In the genomic region with DNA sequence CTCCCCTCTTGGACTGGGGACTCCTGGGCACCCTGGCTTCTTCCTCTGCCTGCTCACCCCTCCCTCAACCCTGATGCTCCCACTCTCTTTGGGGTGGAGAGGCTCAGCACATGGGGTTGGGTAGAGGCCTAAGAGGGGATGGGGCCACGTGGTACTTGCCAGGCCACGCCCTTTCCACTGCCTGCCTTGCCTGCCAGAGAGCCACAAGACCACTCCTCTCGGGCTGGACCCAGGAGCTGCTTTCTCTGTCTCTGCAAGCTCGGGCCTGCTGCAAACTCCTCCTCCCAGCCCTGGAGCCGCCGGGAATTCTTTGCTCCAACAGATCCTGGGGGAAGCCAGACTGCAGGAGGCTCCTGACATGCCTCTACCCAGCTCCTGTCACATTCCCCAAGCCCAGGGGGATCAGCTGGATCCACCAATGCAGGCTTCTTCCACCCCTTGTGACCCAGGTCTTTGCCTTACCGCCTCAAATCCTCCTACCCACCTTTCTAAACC, we compare ENCODE assay signal across 19 cellular contexts. TPM values are rescaled to one million over a fixed set of nuclear protein-coding genes. Genes with fewer than 3 reads are reported as not detected.
DNase-seq lines count a peak whose midpoint lies in the region; ATAC-seq, FAIRE-seq and TF ChIP-seq lines count a peak whose summit lies in the region.
"Had no signal": no experiment of that assay in that cellular context is flagged by ENCODE, and none has a peak within 500 bp of the region (broad histone marks: within the 10 kb centered on the region; RNA-seq: fewer than 3 reads in every experiment).

No MANE protein-coding gene starts in this region.

- no peaks in the 10 kb centered on the region for H3K36me3 ChIP-seq in iPS-20b (ENCODE audit: insufficient read depth, low read depth, low read length)
- H3K36me3 ChIP-seq: gastrocnemius medialis, uterus had no signal

- no peak for ATAC-seq in GM19463 (IDR thresholded peaks at IDR 0.05; ENCODE audit: unreplicated experiment)
- ATAC-seq: gastrocnemius medialis had no signal

- H3K4me3 ChIP-seq in iPS-20b (ENCODE audit: low read length): no peak overlapping the region
- H3K4me3 ChIP-seq: gastrocnemius medialis, lung, uterus had no signal

- H3K27ac ChIP-seq in iPS-20b (ENCODE audit: low read length): no peak overlapping the region
- H3K27ac ChIP-seq: gastrocnemius medialis, uterus had no signal

- DNase-seq in DMS 273 (lab: John Stamatoyannopoulos, UW; ENCODE audit: unreplicated experiment) (peak; percentile 84), NCI-H1694 (lab: John Stamatoyannopoulos, UW) (peak; percentile 92), SK-N-DZ (ENCODE audit: low spot score) (peak; percentile 57), NCI-H1930 (lab: John Stamatoyannopoulos, UW) (no peak), GM10266 (ENCODE audit: extremely low spot score) (no peak), frontal cortex (ENCODE audit: low spot score in 2 of 2) (no peak)
- DNase-seq: activated CD8-positive, alpha-beta memory T cell treated with anti-CD3 and anti-CD28 coated beads, Interleukin-2, amount 50 U/mL, for 4 hours; activated gamma-delta T cell; gastrocnemius medialis; SHP77; stimulated activated naive CD4-positive, alpha-beta T cell treated with Interleukin-2 at 50 U/mL for 16 hours; uterus had no signal

- peaks cover 17% of the 10 kb centered on the region for H3K4me1 ChIP-seq in iPS-20b (ENCODE audit: insufficient read depth, low read length)
- H3K4me1 ChIP-seq: gastrocnemius medialis, uterus had no signal

- peaks cover 64% of the 10 kb centered on the region for H3K27me3 ChIP-seq in iPS-20b (ENCODE audit: insufficient read depth, low read length)

- no peak for FAIRE-seq in frontal cortex (lab: Jason Lieb, UNC)
- FAIRE-seq: GM12892 had no signal

- 0 out of 2 replicates have a peak overlapping the region, but pooled peaks have one; percentile 25 for H3K9ac ChIP-seq in iPS-20b (ENCODE audit: low read depth, low read length)

- no peaks in the 10 kb centered on the region for H3K9me3 ChIP-seq in iPS-20b (ENCODE audit: insufficient read depth, low read depth, low read length)
- H3K9me3 ChIP-seq: gastrocnemius medialis, uterus had no signal

- TF ChIP-seq CTCF in GM10266 (IDR thresholded peaks at IDR 0.05; ENCODE audit: control insufficient read depth, insufficient read depth, low read depth, missing control alignments): no peak

RNA-seq across cellular contexts. Expression of a gene that starts 11.8 kb away (rescaled TPM):
- 0.17 TPM in 1 of 2 replicates, not detected in the other for polyA plus RNA-seq in SK-N-DZ (2014; cell fraction: cytosol; rRNA removed)
- polyA plus RNA-seq in SK-N-DZ (2014; cell fraction: nucleus; rRNA removed): 0.84 and 1.9 TPM in 2 replicates
- not detected for total RNA-seq in frontal cortex
- total RNA-seq: gastrocnemius medialis, pulmonary artery endothelial cell, uterus had no signal

RNA-seq across cellular contexts. Expression of a gene that starts 14.3 kb away (rescaled TPM):
- polyA plus RNA-seq in SK-N-DZ (2014; cell fraction: cytosol; rRNA removed): not detected in 2 replicates
- not detected in 2 replicates for polyA plus RNA-seq in SK-N-DZ (2014; cell fraction: nucleus; rRNA removed)
- not detected for total RNA-seq in frontal cortex
- total RNA-seq: gastrocnemius medialis; pulmonary artery endothelial cell; T-helper 2 cell treated with Interferon-gamma antibody and Interleukin-4, amounts not matched to agents 100 ng/mL and 5 ng/mL, for 36 hours had no signal
- polyA plus RNA-seq: AG04450 had no signal

Comparison
In these comparisons a context has a peak if more than half of its experiments do, and no peak if none do; other contexts are left out.
1. DNase-seq: peak in DMS 273 (single experiment), NCI-H1694 (single experiment) and SK-N-DZ (single experiment); none in NCI-H1930 (0 of 2), GM10266 (single experiment) and frontal cortex (0 of 2).